33 cellular contexts compared by ENCODE assay signal in genomic region chr12:16849473-16849872, GRCh38.
DNase-seq lines count a peak whose midpoint lies in the region; ATAC-seq and TF ChIP-seq lines count a peak whose summit lies in the region.
"Had no signal": no experiment of that assay in that cellular context is flagged by ENCODE, and none has a peak within 500 bp of the region (broad histone marks: within the 10 kb centered on the region; RNA-seq: fewer than 3 reads in every experiment).

No MANE protein-coding gene starts in this region.

- CTCF ChIA-PET in activated naive CD4-positive, alpha-beta T cell treated with anti-CD3 and anti-CD28 coated beads for 36 hours (lab: Charles Lee), result no interaction called here
- CTCF ChIA-PET in SK-N-SH (lab: Yijun Ruan, JAX), result no interaction called here
- CTCF ChIA-PET in CD4-positive, alpha-beta T cell (lab: Charles Lee), result no interaction called here

- H3K9me2 ChIP-seq in SK-N-SH, result no peaks in the 10 kb centered on the region

- H3K79me2 ChIP-seq in SK-N-SH (ENCODE audit: insufficient read depth), result no peaks in the 10 kb centered on the region

- H3K4me1 ChIP-seq in BE2C, result peaks cover 28% of the 10 kb centered on the region
- peaks cover 0 to 3% of the 10 kb centered on the region in 2 experiments; a peak in 2 of 4 replicates for H3K4me1 ChIP-seq in SK-N-SH (ENCODE audit: control insufficient read depth in 1 of 2, insufficient read depth in 2 of 2, low read depth in 1 of 2, low read length in 1 of 2)
- H3K4me1 ChIP-seq: A549; BLaER1; BLaER1 treated with 17β-estradiol and CSF1 and Interleukin-3, amounts not matched to agents 10 nM and 100 nM; Caco-2 had no signal

- H3K4me1 Mint-ChIP-seq in activated naive CD4-positive, alpha-beta T cell treated with anti-CD3 and anti-CD28 coated beads for 36 hours (ENCODE audit: low read depth), result no peaks in the 10 kb centered on the region
- H3K4me1 Mint-ChIP-seq in CD4-positive, alpha-beta T cell (ENCODE audit: low read depth), result no peaks in the 10 kb centered on the region
- H3K4me1 Mint-ChIP-seq: B cell; CD14-positive monocyte; CD4-positive, alpha-beta memory T cell; CD4-positive, CD25-positive, alpha-beta regulatory T cell; CD8-positive, alpha-beta memory T cell had no signal

- peak; percentile 37 for TF ChIP-seq RAD21 in SK-N-SH (IDR thresholded peaks at IDR 0.05; ENCODE audit: low read length)

- H3K27me3 Mint-ChIP-seq in activated naive CD4-positive, alpha-beta T cell treated with anti-CD3 and anti-CD28 coated beads for 36 hours (ENCODE audit: low read depth), result no peaks in the 10 kb centered on the region
- no peaks in the 10 kb centered on the region for H3K27me3 Mint-ChIP-seq in CD4-positive, alpha-beta T cell
- H3K27me3 Mint-ChIP-seq: B cell; CD4-positive, alpha-beta memory T cell; CD4-positive, CD25-positive, alpha-beta regulatory T cell; CD8-positive, alpha-beta memory T cell had no signal

- H3K9ac ChIP-seq in SK-N-SH, result no peak overlapping the region
- H3K9ac ChIP-seq: BLaER1; BLaER1 treated with 17β-estradiol and CSF1 and Interleukin-3, amounts not matched to agents 10 nM and 100 nM had no signal

- no peaks in the 10 kb centered on the region for H3K36me3 Mint-ChIP-seq in activated naive CD4-positive, alpha-beta T cell treated with anti-CD3 and anti-CD28 coated beads for 36 hours (ENCODE audit: low read depth)
- H3K36me3 Mint-ChIP-seq in activated naive CD4-positive, alpha-beta T cell treated with anti-CD3 and anti-CD28 coated beads, Interleukin-2, amount 50 U/mL, for 72 hours, result no peaks in the 10 kb centered on the region
- no peaks in the 10 kb centered on the region for H3K36me3 Mint-ChIP-seq in CD4-positive, alpha-beta T cell (ENCODE audit: low read depth)
- H3K36me3 Mint-ChIP-seq: CD14-positive monocyte; CD4-positive, alpha-beta memory T cell; CD4-positive, CD25-positive, alpha-beta regulatory T cell; CD8-positive, alpha-beta memory T cell; CD8-positive, alpha-beta T cell had no signal

- ATAC-seq in activated naive CD4-positive, alpha-beta T cell treated with anti-CD3 and anti-CD28 coated beads, Interleukin-2, amount 50 U/mL, for 72 hours, result no peak
- ATAC-seq in SK-N-SH treated with all-trans-retinoic acid at 6 μM for 48 hours, result no peak
- no peak for ATAC-seq in GM18909 (IDR thresholded peaks at IDR 0.05; ENCODE audit: poor library complexity, unreplicated experiment)
- ATAC-seq in CD4-positive, alpha-beta T cell (ENCODE audit: poor library complexity), result no peak
- ATAC-seq: A549; CD8-positive, alpha-beta T cell had no signal

- no peaks in the 10 kb centered on the region for H3F3A ChIP-seq in SK-N-SH (replicated peaks; ENCODE audit: insufficient read depth)

- H3K9me3 Mint-ChIP-seq in activated naive CD4-positive, alpha-beta T cell treated with anti-CD3 and anti-CD28 coated beads for 36 hours, result peaks cover 9% of the 10 kb centered on the region
- H3K9me3 Mint-ChIP-seq in activated naive CD4-positive, alpha-beta T cell treated with anti-CD3 and anti-CD28 coated beads, Interleukin-2, amount 50 U/mL, for 72 hours, result peaks cover 8% of the 10 kb centered on the region in 2 donors
- H3K9me3 Mint-ChIP-seq in CD4-positive, alpha-beta T cell, result no peaks in the 10 kb centered on the region

- H3K9me3 ChIP-seq in BE2C (no peaks in the 10 kb centered on the region), SK-N-SH (peaks cover 4% of the 10 kb centered on the region; the same call in 1 of the 2 replicates)
- H3K9me3 ChIP-seq in CD4-positive, alpha-beta T cell (ENCODE audit: control insufficient read depth, low read length), result no peaks in the 10 kb centered on the region
- H3K9me3 ChIP-seq: A549; BLaER1; BLaER1 treated with 17β-estradiol and CSF1 and Interleukin-3, amounts not matched to agents 10 nM and 100 nM; Caco-2 had no signal

- H3K4me2 ChIP-seq in SK-N-SH, result no peak overlapping the region
- H3K4me2 ChIP-seq: A549; BLaER1; BLaER1 treated with 17β-estradiol and CSF1 and Interleukin-3, amounts not matched to agents 10 nM and 100 nM had no signal

- H3K36me3 ChIP-seq in BE2C, result no peaks in the 10 kb centered on the region
- H3K36me3 ChIP-seq in SK-N-SH (replicated peaks in 1 of 2; ENCODE audit: control insufficient read depth in 1 of 2, insufficient read depth in 2 of 2, low read length in 1 of 2), result no peaks in the 10 kb centered on the region
- H3K36me3 ChIP-seq: BLaER1; BLaER1 treated with 17β-estradiol and CSF1 and Interleukin-3, amounts not matched to agents 10 nM and 100 nM had no signal

- TF ChIP-seq EP300 in SK-N-SH (IDR thresholded peaks at IDR 0.05; ENCODE audit: borderline replicate concordance in 1 of 2, low read depth in 1 of 2, low read length in 1 of 2), result peak in 1 of 2 experiments; percentile 88; a peak in 2 of 4 replicates

- intact Hi-C loops in activated naive CD4-positive, alpha-beta T cell treated with anti-CD3 and anti-CD28 coated beads for 36 hours (cut with micrococcal nuclease), result no loop called here
- intact Hi-C loops in CD4-positive, alpha-beta T cell (cut with DNase I, micrococcal nuclease), result no loop called here

- no peaks in the 10 kb centered on the region for H4K20me1 ChIP-seq in SK-N-SH (ENCODE audit: insufficient read depth)
- H4K20me1 ChIP-seq: BLaER1; BLaER1 treated with 17β-estradiol and CSF1 and Interleukin-3, amounts not matched to agents 10 nM and 100 nM had no signal

- POLR2A ChIA-PET in SK-N-SH (lab: Yijun Ruan, JAX), result no interaction called here
- POLR2A ChIA-PET in CD4-positive, alpha-beta T cell (lab: Charles Lee), result no interaction called here

- H2AFZ ChIP-seq in SK-N-SH (ENCODE audit: low read depth), result no peak overlapping the region

- peak overlapping the region in 1 of 2 experiments; percentile 76; a peak in 2 of 4 replicates for H3K27ac ChIP-seq in SK-N-SH (ENCODE audit: low read depth in 2 of 2, low read length in 1 of 2)
- no peak overlapping the region for H3K27ac ChIP-seq in CD4-positive, alpha-beta T cell (ENCODE audit: low read depth, low read length)
- H3K27ac ChIP-seq: 22Rv1; A549; BLaER1; BLaER1 treated with 17β-estradiol and CSF1 and Interleukin-3, amounts not matched to agents 10 nM and 100 nM; C4-2B had no signal

- H3K4me3 Mint-ChIP-seq in activated naive CD4-positive, alpha-beta T cell treated with anti-CD3 and anti-CD28 coated beads for 36 hours, result no peak overlapping the region
- H3K4me3 Mint-ChIP-seq in CD4-positive, alpha-beta T cell, result no peak overlapping the region
- H3K4me3 Mint-ChIP-seq: B cell; CD14-positive monocyte; CD4-positive, alpha-beta memory T cell; CD4-positive, CD25-positive, alpha-beta regulatory T cell; CD8-positive, alpha-beta memory T cell; CD8-positive, alpha-beta T cell had no signal

- H3K27me3 ChIP-seq in BE2C, result no peaks in the 10 kb centered on the region
- no peaks in the 10 kb centered on the region for H3K27me3 ChIP-seq in SK-N-SH (ENCODE audit: insufficient read depth)
- no peaks in the 10 kb centered on the region for H3K27me3 ChIP-seq in CD4-positive, alpha-beta T cell (ENCODE audit: control insufficient read depth, insufficient read depth, low read length)
- H3K27me3 ChIP-seq: BLaER1; BLaER1 treated with 17β-estradiol and CSF1 and Interleukin-3, amounts not matched to agents 10 nM and 100 nM had no signal

- peak overlapping the region; percentile 7 for H3K27ac Mint-ChIP-seq in activated naive CD4-positive, alpha-beta T cell treated with anti-CD3 and anti-CD28 coated beads for 36 hours
- H3K27ac Mint-ChIP-seq in activated naive CD4-positive, alpha-beta T cell treated with anti-CD3 and anti-CD28 coated beads, Interleukin-2, amount 50 U/mL, for 72 hours, result no peak overlapping the region
- H3K27ac Mint-ChIP-seq in CD4-positive, alpha-beta T cell, result no peak overlapping the region
- H3K27ac Mint-ChIP-seq: B cell; CD14-positive monocyte; CD4-positive, CD25-positive, alpha-beta regulatory T cell; CD8-positive, alpha-beta memory T cell; CD8-positive, alpha-beta T cell had no signal

- H3K4me3 ChIP-seq in BE2C (ENCODE audit: low read depth, low read length), result no peak overlapping the region
- H3K4me3 ChIP-seq in SK-N-SH (ENCODE audit: low read depth in 2 of 2, low read length in 1 of 2), result no peak overlapping the region
- H3K4me3 ChIP-seq: A549; BLaER1; BLaER1 treated with 17β-estradiol and CSF1 and Interleukin-3, amounts not matched to agents 10 nM and 100 nM had no signal

- WGBS in SK-N-SH (ENCODE audit: low lambda C conversion rate), result 13% methylated on average over 2 of the region's 2 CpGs

- no peak for DNase-seq in activated naive CD4-positive, alpha-beta T cell treated with anti-CD3 and anti-CD28 coated beads for 36 hours
- no peak for DNase-seq in activated naive CD4-positive, alpha-beta T cell treated with anti-CD3 and anti-CD28 coated beads, Interleukin-2, amount 50 U/mL, for 72 hours (ENCODE audit: low spot score in 2 of 2)
- DNase-seq in BE2C (peak; percentile 23), SK-N-SH (peak; percentile 13), NCI-H446 (lab: John Stamatoyannopoulos, UW) (no peak)
- DNase-seq in CD4-positive, alpha-beta T cell, result no peak
- DNase-seq: 8988T; ACHN; AML-193; C1 segment of cervical spinal cord; Caco-2; Calu3; CD4-positive, alpha-beta memory T cell; CD4-positive, CD25-positive, alpha-beta regulatory T cell; CD8-positive, alpha-beta memory T cell; CD8-positive, alpha-beta T cell; COR-L47; DMS 273 treated with DMSO at 0.1 percent for 48 hours; DMS153; DMS53; DMS79; DMS79 treated with DMSO at 0.1 percent for 48 hours; DND-41; EL had no signal

- TF ChIP-seq CTCF in BE2C (IDR thresholded peaks at IDR 0.05; ENCODE audit: low read depth, low read length) (no peak), SK-N-SH (IDR thresholded peaks at IDR 0.05) (no peak)
- TF ChIP-seq CTCF in CD4-positive, alpha-beta T cell (IDR thresholded peaks at IDR 0.05), result no peak

TF ChIP-seq in SK-N-SH, 30 proteins besides CTCF, POLR2A, EP300 and RAD21 (continues in another document):
- TF ChIP-seq YY1 (IDR thresholded peaks at IDR 0.05; ENCODE audit: low read depth) (no peak), RXRA (IDR thresholded peaks at IDR 0.05; ENCODE audit: borderline replicate concordance, low read depth) (no peak), FOXJ3 (CRISPR knock-in tag; IDR thresholded peaks at IDR 0.05) (no peak), MXI1 (IDR thresholded peaks at IDR 0.05; ENCODE audit: low read depth, low read length) (no peak), GATA2 (CRISPR knock-in tag; IDR thresholded peaks at IDR 0.05) (peak; percentile 55), RCOR1 (IDR thresholded peaks at IDR 0.05; ENCODE audit: low read length) (peak; percentile 71), CHD2 (IDR thresholded peaks at IDR 0.05; ENCODE audit: low read length, partially characterized antibody) (peak; percentile 41)

TF ChIP-seq in SK-N-SH treated with all-trans-retinoic acid at 6 μM for 48 hours, 23 proteins besides CTCF, POLR2A, EP300 and RAD21 (continues in another document):
- no peak for TF ChIP-seq SNAI2 (CRISPR knock-in tag; IDR thresholded peaks at IDR 0.05)

Comparison
In these comparisons a context has a peak if more than half of its experiments do, and no peak if none do; other contexts are left out.
1. DNase-seq: peak in BE2C (single experiment) and SK-N-SH (single experiment); none in activated naive CD4-positive, alpha-beta T cell treated with anti-CD3 and anti-CD28 coated beads for 36 hours (single experiment), activated naive CD4-positive, alpha-beta T cell treated with anti-CD3 and anti-CD28 coated beads, Interleukin-2, amount 50 U/mL, for 72 hours (0 of 2), NCI-H446 (0 of 2) and CD4-positive, alpha-beta T cell (0 of 10).